ENCODE assay signal across 17 cellular contexts in genomic region chr17:31307640-31308039, GRCh38. TPM values are rescaled to one million over a fixed set of nuclear protein-coding genes. Genes with fewer than 3 reads are reported as not detected.
DNase-seq lines count a peak whose midpoint lies in the region; ATAC-seq and TF ChIP-seq lines count a peak whose summit lies in the region.
"Had no signal": no experiment of that assay in that cellular context is flagged by ENCODE, and none has a peak within 500 bp of the region (broad histone marks: within the 10 kb centered on the region; RNA-seq: fewer than 3 reads in every experiment).

No MANE protein-coding gene starts in this region.

- H3K4me1 ChIP-seq in Loucy (ENCODE audit: insufficient read depth, low read length, poor library complexity, severe bottlenecking) (peaks cover 56% of the 10 kb centered on the region), Peyer's patch (peaks cover 0 to 17% (median 6%) of the 10 kb centered on the region in 4 donors), neural progenitor cell (no peaks in the 10 kb centered on the region)
- H3K4me1 ChIP-seq: tibial nerve had no signal

- peaks cover 74% of the 10 kb centered on the region for H3K4me1 Mint-ChIP-seq in activated T-cell treated with anti-CD3 and anti-CD28 coated beads, Interleukin-2, amount 50 U/mL, for 4 hours (ENCODE audit: low read depth)
- H3K4me1 Mint-ChIP-seq in activated naive CD8-positive, alpha-beta T cell treated with anti-CD3 and anti-CD28 coated beads, Interleukin-2, amount 50 U/mL, for 24 hours: peaks cover 73% of the 10 kb centered on the region
- peaks cover 75% of the 10 kb centered on the region for H3K4me1 Mint-ChIP-seq in stimulated activated memory B cell treated with anti-CD40 and anti-IgM and Interleukin-4, amounts not matched to agents 10 μg/mL and 1 μg/mL and 100 μg/mL, for 72 hours
- no peaks in the 10 kb centered on the region for H3K4me1 Mint-ChIP-seq in neural progenitor cell
- H3K4me1 Mint-ChIP-seq: endodermal cell had no signal

- peak overlapping the region; percentile 91 for H3K27ac Mint-ChIP-seq in activated naive CD8-positive, alpha-beta T cell treated with anti-CD3 and anti-CD28 coated beads, Interleukin-2, amount 50 U/mL, for 24 hours
- H3K27ac Mint-ChIP-seq in stimulated activated memory B cell treated with anti-CD40 and anti-IgM and Interleukin-4, amounts not matched to agents 10 μg/mL and 1 μg/mL and 100 μg/mL, for 72 hours: peak overlapping the region; percentile 85
- no peak overlapping the region for H3K27ac Mint-ChIP-seq in neural progenitor cell
- H3K27ac Mint-ChIP-seq: endodermal cell, GM23338 had no signal

- TF ChIP-seq CTCF in Loucy (conservative IDR thresholded peaks at IDR 0.05; ENCODE audit: low read length) (no peak), Peyer's patch (IDR thresholded peaks at IDR 0.05) (no peak), neural progenitor cell (IDR thresholded peaks at IDR 0.05) (no peak)

- DNase-seq in activated T-cell treated with anti-CD3 and anti-CD28 coated beads, Interleukin-2, amount 50 U/mL, for 4 hours: no peak
- no peak for DNase-seq in activated T-cell treated with anti-CD3 and anti-CD28 coated beads, Interleukin-2, amount 50 U/mL, for 48 hours
- DNase-seq in activated naive CD8-positive, alpha-beta T cell treated with anti-CD3 and anti-CD28 coated beads, Interleukin-2, amount 50 U/mL, for 24 hours: no peak
- DNase-seq in HEK293T (ENCODE audit: extremely low spot score) (no peak), Peyer's patch (no peak), neural progenitor cell (ENCODE audit: low spot score) (no peak)
- DNase-seq: DMS 273 treated with DMSO at 0.1 percent for 48 hours, endodermal cell, NCI-H2107, NCI-H69, RPMI8226 had no signal

- no peaks in the 10 kb centered on the region for H3K9me2 ChIP-seq in Loucy (replicated peaks; ENCODE audit: low read depth, low read length)

- ATAC-seq in activated T-cell treated with anti-CD3 and anti-CD28 coated beads, Interleukin-2, amount 50 U/mL, for 4 hours: peak; percentile 42 to 50
- no peak for ATAC-seq in activated naive CD8-positive, alpha-beta T cell treated with anti-CD3 and anti-CD28 coated beads, Interleukin-2, amount 50 U/mL, for 24 hours
- no peak for ATAC-seq in stimulated activated memory B cell treated with anti-CD40 and anti-IgM and Interleukin-4, amounts not matched to agents 10 μg/mL and 1 μg/mL and 100 μg/mL, for 72 hours
- ATAC-seq: GM23338, left lung had no signal

- H3F3A ChIP-seq in Loucy (ENCODE audit: low read depth) (no peaks in the 10 kb centered on the region), neural progenitor cell (ENCODE audit: low read depth) (no peaks in the 10 kb centered on the region)

- H3K4me3 Mint-ChIP-seq in activated T-cell treated with anti-CD3 and anti-CD28 coated beads, Interleukin-2, amount 50 U/mL, for 4 hours: peak overlapping the region; percentile 83
- H3K4me3 Mint-ChIP-seq in activated naive CD8-positive, alpha-beta T cell treated with anti-CD3 and anti-CD28 coated beads, Interleukin-2, amount 50 U/mL, for 24 hours: peak overlapping the region; percentile 84
- H3K4me3 Mint-ChIP-seq in stimulated activated memory B cell treated with anti-CD40 and anti-IgM and Interleukin-4, amounts not matched to agents 10 μg/mL and 1 μg/mL and 100 μg/mL, for 72 hours: peak overlapping the region; percentile 78
- no peak overlapping the region for H3K4me3 Mint-ChIP-seq in neural progenitor cell
- H3K4me3 Mint-ChIP-seq: endodermal cell, GM23338 had no signal

- H3K9me3 ChIP-seq in Loucy (ENCODE audit: insufficient read depth, low read depth, low read length) (no peaks in the 10 kb centered on the region), Peyer's patch (no peaks in the 10 kb centered on the region), neural progenitor cell (ENCODE audit: low read depth) (no peaks in the 10 kb centered on the region)
- H3K9me3 ChIP-seq: left lung, tibial nerve had no signal

- no peaks in the 10 kb centered on the region for H3K27me3 ChIP-seq in Loucy (ENCODE audit: insufficient read depth, low read length, poor library complexity, severe bottlenecking)
- no peaks in the 10 kb centered on the region for H3K27me3 ChIP-seq in Peyer's patch
- no peaks in the 10 kb centered on the region for H3K27me3 ChIP-seq in neural progenitor cell
- H3K27me3 ChIP-seq: left lung, tibial nerve had no signal

- H4K20me1 ChIP-seq in Loucy (ENCODE audit: insufficient read depth, low read length, poor library complexity, severe bottlenecking) (no peaks in the 10 kb centered on the region), neural progenitor cell (ENCODE audit: low read depth) (no peaks in the 10 kb centered on the region)

- H3K9ac ChIP-seq in Loucy (ENCODE audit: low read depth, low read length, poor library complexity, severe bottlenecking): peak overlapping the region; percentile 85
- no peak overlapping the region for H3K9ac ChIP-seq in neural progenitor cell

- H2AFZ ChIP-seq in Loucy (ENCODE audit: low read length) (no peak overlapping the region), neural progenitor cell (replicated peaks) (no peak overlapping the region)
- H2AFZ ChIP-seq: GM23338 had no signal

- H3K36me3 Mint-ChIP-seq in activated T-cell treated with anti-CD3 and anti-CD28 coated beads, Interleukin-2, amount 50 U/mL, for 4 hours (ENCODE audit: insufficient read depth): peaks cover 36% of the 10 kb centered on the region
- peaks cover 44% of the 10 kb centered on the region for H3K36me3 Mint-ChIP-seq in activated naive CD8-positive, alpha-beta T cell treated with anti-CD3 and anti-CD28 coated beads, Interleukin-2, amount 50 U/mL, for 24 hours (ENCODE audit: low read depth)
- peaks cover 66% of the 10 kb centered on the region for H3K36me3 Mint-ChIP-seq in stimulated activated memory B cell treated with anti-CD40 and anti-IgM and Interleukin-4, amounts not matched to agents 10 μg/mL and 1 μg/mL and 100 μg/mL, for 72 hours
- H3K36me3 Mint-ChIP-seq in neural progenitor cell: peaks cover 8% of the 10 kb centered on the region

- peak overlapping the region in 2 of 4 donors; percentile 2 to 85 for H3K27ac ChIP-seq in Peyer's patch
- H3K27ac ChIP-seq in neural progenitor cell: no peak overlapping the region
- H3K27ac ChIP-seq: tibial nerve had no signal

- POLR2A ChIA-PET in HEK293T (lab: Yijun Ruan, JAX): no interaction called here

- peak overlapping the region; percentile 79 for H3K4me3 ChIP-seq in Loucy (ENCODE audit: low read length, poor library complexity, severe bottlenecking)
- H3K4me3 ChIP-seq in Peyer's patch: no peak overlapping the region
- H3K4me3 ChIP-seq in neural progenitor cell: no peak overlapping the region
- H3K4me3 ChIP-seq: GM23338, tibial nerve had no signal

- no peak for TF ChIP-seq POLR2A in Peyer's patch (IDR thresholded peaks at IDR 0.05)

- peaks cover 81% of the 10 kb centered on the region for H3K79me2 ChIP-seq in Loucy (ENCODE audit: insufficient read depth, low read length)
- no peaks in the 10 kb centered on the region for H3K79me2 ChIP-seq in neural progenitor cell (ENCODE audit: low read depth)

- CTCF ChIA-PET in HEK293T (lab: Yijun Ruan, JAX): no interaction called here

- peaks cover 8% of the 10 kb centered on the region for H3K9me3 Mint-ChIP-seq in activated T-cell treated with anti-CD3 and anti-CD28 coated beads, Interleukin-2, amount 50 U/mL, for 4 hours
- peaks cover 7% of the 10 kb centered on the region for H3K9me3 Mint-ChIP-seq in activated naive CD8-positive, alpha-beta T cell treated with anti-CD3 and anti-CD28 coated beads, Interleukin-2, amount 50 U/mL, for 24 hours
- H3K9me3 Mint-ChIP-seq in stimulated activated memory B cell treated with anti-CD40 and anti-IgM and Interleukin-4, amounts not matched to agents 10 μg/mL and 1 μg/mL and 100 μg/mL, for 72 hours: peaks cover 13% of the 10 kb centered on the region
- H3K9me3 Mint-ChIP-seq in neural progenitor cell: peaks cover 3% of the 10 kb centered on the region
- H3K9me3 Mint-ChIP-seq: endodermal cell, GM23338 had no signal

- peak overlapping the region; percentile 92 for H3K4me2 ChIP-seq in Loucy (ENCODE audit: low read depth, low read length, poor library complexity, severe bottlenecking)
- H3K4me2 ChIP-seq in neural progenitor cell: no peak overlapping the region
- H3K4me2 ChIP-seq: GM23338 had no signal

- peaks cover 25% of the 10 kb centered on the region; the same call in 1 of the 2 replicates for H3K36me3 ChIP-seq in Loucy (ENCODE audit: insufficient read depth, low read length)
- H3K36me3 ChIP-seq in Peyer's patch: no peaks in the 10 kb centered on the region
- no peaks in the 10 kb centered on the region for H3K36me3 ChIP-seq in neural progenitor cell

- H3K27me3 Mint-ChIP-seq in activated T-cell treated with anti-CD3 and anti-CD28 coated beads, Interleukin-2, amount 50 U/mL, for 4 hours (ENCODE audit: low read depth): no peaks in the 10 kb centered on the region
- H3K27me3 Mint-ChIP-seq in activated naive CD8-positive, alpha-beta T cell treated with anti-CD3 and anti-CD28 coated beads, Interleukin-2, amount 50 U/mL, for 24 hours: no peaks in the 10 kb centered on the region
- H3K27me3 Mint-ChIP-seq in stimulated activated memory B cell treated with anti-CD40 and anti-IgM and Interleukin-4, amounts not matched to agents 10 μg/mL and 1 μg/mL and 100 μg/mL, for 72 hours: no peaks in the 10 kb centered on the region
- peaks cover 3% of the 10 kb centered on the region for H3K27me3 Mint-ChIP-seq in neural progenitor cell (ENCODE audit: insufficient read depth, low read depth)

TF ChIP-seq in HEK293T, 16 proteins besides CTCF, POLR2A, EP300 and RAD21 (continues in another document):
- TF ChIP-seq FOXA1 (IDR thresholded peaks at IDR 0.05) (no peak), HDGF (IDR thresholded peaks at IDR 0.05; ENCODE audit: borderline replicate concordance) (no peak)
- TF ChIP-seq, protein P1, sequence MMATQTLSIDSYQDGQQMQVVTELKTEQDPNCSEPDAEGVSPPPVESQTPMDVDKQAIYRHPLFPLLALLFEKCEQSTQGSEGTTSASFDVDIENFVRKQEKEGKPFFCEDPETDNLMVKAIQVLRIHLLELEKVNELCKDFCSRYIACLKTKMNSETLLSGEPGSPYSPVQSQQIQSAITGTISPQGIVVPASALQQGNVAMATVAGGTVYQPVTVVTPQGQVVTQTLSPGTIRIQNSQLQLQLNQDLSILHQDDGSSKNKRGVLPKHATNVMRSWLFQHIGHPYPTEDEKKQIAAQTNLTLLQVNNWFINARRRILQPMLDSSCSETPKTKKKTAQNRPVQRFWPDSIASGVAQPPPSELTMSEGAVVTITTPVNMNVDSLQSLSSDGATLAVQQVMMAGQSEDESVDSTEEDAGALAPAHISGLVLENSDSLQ (IDR thresholded peaks at IDR 0.05): no peak

RNA-seq across cellular contexts. Expression of gene EVI2B, which starts 6.2 kb away (rescaled TPM):
- 1 to 10 TPM; 5.0 to 7.0 (median 7.0) TPM for total RNA-seq in activated T-cell treated with anti-CD3 and anti-CD28 coated beads, Interleukin-2, amount 50 U/mL, for 4 hours
- 10 to 100 TPM in 2 of 4 donors, 1 to 10 TPM in 2; 5.6 to 70.1 (median 8.7) TPM for total RNA-seq in Peyer's patch
- total RNA-seq in neural progenitor cell (ENCODE audit: low replicate concordance): not detected in 2 replicates
- total RNA-seq: endodermal cell, GM23338, renal cortical epithelial cell had no signal

RNA-seq across cellular contexts. Expression of gene OMG, which starts 10.6 kb away (rescaled TPM):
- total RNA-seq in activated T-cell treated with anti-CD3 and anti-CD28 coated beads, Interleukin-2, amount 50 U/mL, for 4 hours: under 1 TPM in 1 of 3 donors, not detected in 2; 0.15 TPM
- total RNA-seq in Peyer's patch: not detected
- total RNA-seq in neural progenitor cell (ENCODE audit: low replicate concordance): not detected in 2 replicates
- total RNA-seq: endodermal cell, GM23338, tibial nerve had no signal

RNA-seq across cellular contexts. Expression of gene EVI2A, which starts 13.8 kb away (rescaled TPM):
- total RNA-seq in activated T-cell treated with anti-CD3 and anti-CD28 coated beads, Interleukin-2, amount 50 U/mL, for 4 hours: 10 to 100 TPM; 18.4 to 25.1 (median 19.4) TPM
- total RNA-seq in Peyer's patch (10 to 100 TPM in 1 of 4 donors, 1 to 10 TPM in 2, not detected in 1; 1.4 to 12.4 (median 5.8) TPM), neural progenitor cell (ENCODE audit: low replicate concordance) (not detected in 2 replicates)
- total RNA-seq: endodermal cell, GM23338 had no signal

Comparison
In these comparisons a context has a peak if more than half of its experiments do, and no peak if none do; other contexts are left out.
1. ATAC-seq: peak in activated T-cell treated with anti-CD3 and anti-CD28 coated beads, Interleukin-2, amount 50 U/mL, for 4 hours (2 of 2); none in activated naive CD8-positive, alpha-beta T cell treated with anti-CD3 and anti-CD28 coated beads, Interleukin-2, amount 50 U/mL, for 24 hours (single experiment) and stimulated activated memory B cell treated with anti-CD40 and anti-IgM and Interleukin-4, amounts not matched to agents 10 μg/mL and 1 μg/mL and 100 μg/mL, for 72 hours (single experiment).